1 cellular context compared by ENCODE assay signal in genomic region chr9:127250896-127251391, GRCh38.
TF ChIP-seq lines count a peak whose summit lies in the region.

No MANE protein-coding gene starts in this region.

TF ChIP-seq in HepG2, 621 proteins besides CTCF, POLR2A, EP300 and RAD21 (continued from another document):
- TF ChIP-seq SP140L (CRISPR knock-in tag; IDR thresholded peaks at IDR 0.05; ENCODE audit: borderline replicate concordance) (no peak), MAFF (IDR thresholded peaks at IDR 0.05; ENCODE audit: low read depth, low read length) (peak; percentile 37; the same call in 1 of the 2 replicates), MAFK (conservative IDR thresholded peaks at IDR 0.05 in 1 of 2, IDR thresholded peaks at IDR 0.05 in 1 of 2; ENCODE audit: low read length in 2 of 2) (peak; percentile 14 to 71; a peak in 2 of 4 replicates), NAIF1 (CRISPR knock-in tag; IDR thresholded peaks at IDR 0.05; ENCODE audit: borderline replicate concordance) (no peak)
TF ChIP-seq in HepG2: peak in this region for 2.
